Comparison of ENCODE assay signal across 1 cellular context in the genomic region with DNA sequence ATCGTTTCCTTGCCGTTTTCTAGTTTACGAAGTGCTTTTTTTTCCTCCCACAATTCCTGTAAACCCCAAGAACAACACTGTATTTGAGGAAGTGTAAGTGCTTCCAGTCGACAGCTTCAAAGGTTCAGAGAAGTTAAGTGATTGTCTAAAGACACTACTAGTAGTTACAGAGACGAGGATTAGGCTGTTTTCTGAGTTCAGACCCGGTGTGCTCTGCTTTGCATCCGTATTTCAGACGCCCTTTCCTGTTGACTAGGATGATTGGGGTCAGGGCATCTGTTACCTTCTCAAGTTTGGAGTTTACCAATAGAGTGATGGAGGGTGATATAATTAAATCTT.
TF ChIP-seq lines count a peak whose summit lies in the region.

No MANE protein-coding gene starts in this region.

TF ChIP-seq in K562, 482 proteins besides CTCF, POLR2A, EP300 and RAD21:
- 0 out of 2 replicates have a peak, but pooled peaks have one; percentile 25 for TF ChIP-seq FOXJ2 (tag; IDR thresholded peaks at IDR 0.05)
- TF ChIP-seq SMAD3 (CRISPR knock-in tag; conservative IDR thresholded peaks at IDR 0.05): no peak
- peak; percentile 47; the same call in 1 of the 2 replicates for TF ChIP-seq SPI1 (IDR thresholded peaks at IDR 0.05; ENCODE audit: borderline replicate concordance, low read depth, low read length)
- TF ChIP-seq, protein P1, sequence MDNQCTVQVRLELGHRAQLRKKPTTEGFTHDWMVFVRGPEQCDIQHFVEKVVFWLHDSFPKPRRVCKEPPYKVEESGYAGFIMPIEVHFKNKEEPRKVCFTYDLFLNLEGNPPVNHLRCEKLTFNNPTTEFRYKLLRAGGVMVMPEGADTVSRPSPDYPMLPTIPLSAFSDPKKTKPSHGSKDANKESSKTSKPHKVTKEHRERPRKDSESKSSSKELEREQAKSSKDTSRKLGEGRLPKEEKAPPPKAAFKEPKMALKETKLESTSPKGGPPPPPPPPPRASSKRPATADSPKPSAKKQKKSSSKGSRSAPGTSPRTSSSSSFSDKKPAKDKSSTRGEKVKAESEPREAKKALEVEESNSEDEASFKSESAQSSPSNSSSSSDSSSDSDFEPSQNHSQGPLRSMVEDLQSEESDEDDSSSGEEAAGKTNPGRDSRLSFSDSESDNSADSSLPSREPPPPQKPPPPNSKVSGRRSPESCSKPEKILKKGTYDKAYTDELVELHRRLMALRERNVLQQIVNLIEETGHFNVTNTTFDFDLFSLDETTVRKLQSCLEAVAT (IDR thresholded peaks at IDR 0.05): 0 out of 4 replicates have a peak, but pooled peaks of 1 of the 2 experiments have one; percentile 62
